8 cellular contexts compared by ENCODE assay signal in genomic region chr5:176389114-176389768, GRCh38. TPM values are rescaled to one million over a fixed set of nuclear protein-coding genes. Genes with fewer than 3 reads are reported as not detected.
DNase-seq lines count a peak whose midpoint lies in the region; ATAC-seq and TF ChIP-seq lines count a peak whose summit lies in the region.

No MANE protein-coding gene starts in this region.

- H3K4me1 Mint-ChIP-seq in activated CD8-positive, alpha-beta T cell treated with anti-CD3 and anti-CD28 coated beads for 36 hours (ENCODE audit: low read depth): peaks cover 29% of the 10 kb centered on the region

- TF ChIP-seq CTCF in activated CD8-positive, alpha-beta T cell treated with anti-CD3 and anti-CD28 coated beads for 36 hours (IDR thresholded peaks at IDR 0.05): no peak

- H3K4me1 ChIP-seq in skeletal muscle satellite cell (ENCODE audit: control insufficient read depth, insufficient read depth, low read length): peaks cover 20% of the 10 kb centered on the region

- POLR2A ChIA-PET in activated CD8-positive, alpha-beta T cell treated with anti-CD3 and anti-CD28 coated beads for 36 hours (lab: Charles Lee): interaction anchor here (0.6 to 2.6 kb wide), 6 partner anchors 10 to 149 kb away, joined by 3 to 10 read pairs (median 5); partner anchors contain the start of genes ARL10 and KIAA1191

- peak; percentile 29 for ATAC-seq in GM19324 (IDR thresholded peaks at IDR 0.05; ENCODE audit: low FRiP score, unreplicated experiment)
- peak; percentile 37 for ATAC-seq in HG03432 (IDR thresholded peaks at IDR 0.05; ENCODE audit: unreplicated experiment)
- ATAC-seq in activated CD8-positive, alpha-beta T cell treated with anti-CD3 and anti-CD28 coated beads for 36 hours: peak; percentile 46
- peak; percentile 28 for ATAC-seq in left ventricle myocardium superior

- H3K36me3 Mint-ChIP-seq in activated CD8-positive, alpha-beta T cell treated with anti-CD3 and anti-CD28 coated beads for 36 hours (ENCODE audit: low read depth): peaks cover 60% of the 10 kb centered on the region

- CTCF ChIA-PET in activated CD8-positive, alpha-beta T cell treated with anti-CD3 and anti-CD28 coated beads for 36 hours (lab: Charles Lee): no interaction called here

- intact Hi-C loops in activated CD8-positive, alpha-beta T cell treated with anti-CD3 and anti-CD28 coated beads for 36 hours (cut with micrococcal nuclease): loop anchor here (1.0 to 2.0 kb wide), 2 partner anchors 60 to 148 kb away; partner anchors contain the start of genes FAF2 and RNF44
- intact Hi-C loops in left ventricle myocardium superior (cut with micrococcal nuclease): no loop called here

- H3K4me2 ChIP-seq in skeletal muscle satellite cell (ENCODE audit: low read length): peak overlapping the region; percentile 96

- H3K4me3 ChIP-seq in skeletal muscle satellite cell (ENCODE audit: low read length): peak overlapping the region; percentile 93

- H3K9me3 Mint-ChIP-seq in activated CD8-positive, alpha-beta T cell treated with anti-CD3 and anti-CD28 coated beads for 36 hours: no peaks in the 10 kb centered on the region

- H3K4me3 Mint-ChIP-seq in activated CD8-positive, alpha-beta T cell treated with anti-CD3 and anti-CD28 coated beads for 36 hours: peak overlapping the region; percentile 98

- H3K27me3 Mint-ChIP-seq in activated CD8-positive, alpha-beta T cell treated with anti-CD3 and anti-CD28 coated beads for 36 hours: no peaks in the 10 kb centered on the region

- no peaks in the 10 kb centered on the region for H3K9me3 ChIP-seq in skeletal muscle satellite cell (replicated peaks; ENCODE audit: low read length)

- DNase-seq in CD1c-positive myeloid dendritic cell (ENCODE audit: extremely low spot score) (peak; percentile 48), left ventricle myocardium superior (no peak), C1 segment of cervical spinal cord (lab: John Stamatoyannopoulos, UW) (no peak), epidermal melanocyte (ENCODE audit: insufficient read length, low spot score) (no peak)
- no peak for DNase-seq in activated CD8-positive, alpha-beta T cell treated with anti-CD3 and anti-CD28 coated beads for 36 hours

- H3K27ac Mint-ChIP-seq in activated CD8-positive, alpha-beta T cell treated with anti-CD3 and anti-CD28 coated beads for 36 hours: peak overlapping the region; percentile 99

- H3K36me3 ChIP-seq in skeletal muscle satellite cell (ENCODE audit: insufficient read depth, low read length): peaks cover 60% of the 10 kb centered on the region

- H3K9ac ChIP-seq in skeletal muscle satellite cell (ENCODE audit: low read depth, low read length): peak overlapping the region; percentile 96

- no peaks in the 10 kb centered on the region for H3K27me3 ChIP-seq in skeletal muscle satellite cell (ENCODE audit: control insufficient read depth, insufficient read depth, low read length)

RNA-seq across cellular contexts. Expression of gene HIGD2A, which starts 0.7 kb away (rescaled TPM):
- total RNA-seq in activated CD8-positive, alpha-beta T cell treated with anti-CD3 and anti-CD28 coated beads for 36 hours: 100 to 1,000 TPM; 118 to 120 TPM
- 222 TPM for total RNA-seq in left ventricle myocardium superior
- 28.9 and 39.5 TPM in 2 replicates for total RNA-seq in skeletal muscle satellite cell (2012; rRNA removed)

RNA-seq across cellular contexts. Expression of gene NOP16, which starts 0.8 kb away (rescaled TPM):
- 10 to 100 TPM; 71.8 to 75.1 TPM for total RNA-seq in activated CD8-positive, alpha-beta T cell treated with anti-CD3 and anti-CD28 coated beads for 36 hours
- total RNA-seq in left ventricle myocardium superior: 19.0 TPM
- 26.1 and 40.6 TPM in 2 replicates for total RNA-seq in skeletal muscle satellite cell (2012; rRNA removed)

RNA-seq across cellular contexts. Expression of gene ARL10, which starts 24.0 kb away (rescaled TPM):
- total RNA-seq in activated CD8-positive, alpha-beta T cell treated with anti-CD3 and anti-CD28 coated beads for 36 hours: 10 to 100 TPM; 15.6 to 17.0 TPM
- total RNA-seq in left ventricle myocardium superior: 4.4 TPM
- total RNA-seq in skeletal muscle satellite cell (2012; rRNA removed): 8.9 and 11.8 TPM in 2 replicates

RNA-seq across cellular contexts. Expression of gene CLTB, which starts 27.1 kb away (rescaled TPM):
- total RNA-seq in activated CD8-positive, alpha-beta T cell treated with anti-CD3 and anti-CD28 coated beads for 36 hours: 10 to 100 TPM; 48.2 to 48.6 TPM
- total RNA-seq in left ventricle myocardium superior: 223 TPM
- 85.7 and 112 TPM in 2 replicates for total RNA-seq in skeletal muscle satellite cell (2012; rRNA removed)

RNA-seq across cellular contexts. Expression of gene KIAA1191, which starts 27.7 kb away (rescaled TPM):
- total RNA-seq in activated CD8-positive, alpha-beta T cell treated with anti-CD3 and anti-CD28 coated beads for 36 hours: 10 to 100 TPM; 39.4 to 40.8 TPM
- 82.2 TPM for total RNA-seq in left ventricle myocardium superior
- 56.8 and 72.1 TPM in 2 replicates for total RNA-seq in skeletal muscle satellite cell (2012; rRNA removed)
